1 cellular context compared by ENCODE assay signal in genomic region chr12:121110211-121110940, GRCh38.
TF ChIP-seq lines count a peak whose summit lies in the region.

No MANE protein-coding gene starts in this region.

TF ChIP-seq in HepG2, 621 proteins besides CTCF, POLR2A, EP300 and RAD21 (continued from another document and continues in another):
- TF ChIP-seq BCL3 (CRISPR knock-in tag; IDR thresholded peaks at IDR 0.05) (no peak), FOSL1 (CRISPR knock-in tag; IDR thresholded peaks at IDR 0.05; ENCODE audit: borderline replicate concordance) (no peak), TRIM24 (CRISPR knock-in tag; IDR thresholded peaks at IDR 0.05) (no peak), ZFP36L2 (CRISPR knock-in tag; IDR thresholded peaks at IDR 0.05) (no peak), RARA (CRISPR knock-in tag; IDR thresholded peaks at IDR 0.05) (no peak), STAG1 (CRISPR knock-in tag; IDR thresholded peaks at IDR 0.05) (peak; percentile 93), ZNF570 (CRISPR knock-in tag; IDR thresholded peaks at IDR 0.05; ENCODE audit: borderline replicate concordance) (no peak), ARID5B (CRISPR knock-in tag; IDR thresholded peaks at IDR 0.05) (peak; percentile 8; the same call in 1 of the 2 replicates), NKX3-1 (CRISPR knock-in tag; IDR thresholded peaks at IDR 0.05) (no peak), ARID3A (IDR thresholded peaks at IDR 0.05; ENCODE audit: low read depth, low read length) (peak; percentile 66; the same call in 1 of the 2 replicates), ZNF75D (CRISPR knock-in tag; IDR thresholded peaks at IDR 0.05; ENCODE audit: borderline replicate concordance) (no peak), ZGPAT (CRISPR knock-in tag; IDR thresholded peaks at IDR 0.05) (no peak), JARID2 (CRISPR knock-in tag; IDR thresholded peaks at IDR 0.05; ENCODE audit: insufficient replicate concordance) (no peak), ZNF329 (CRISPR knock-in tag; IDR thresholded peaks at IDR 0.05; ENCODE audit: low read depth) (no peak), ZBTB39 (CRISPR knock-in tag; IDR thresholded peaks at IDR 0.05) (no peak), LBX2 (CRISPR knock-in tag; IDR thresholded peaks at IDR 0.05; ENCODE audit: borderline replicate concordance) (no peak), DDIT3 (CRISPR knock-in tag; IDR thresholded peaks at IDR 0.05) (no peak), ZNF878 (CRISPR knock-in tag; IDR thresholded peaks at IDR 0.05) (no peak), SRSF4 (IDR thresholded peaks at IDR 0.05; ENCODE audit: low read depth, low read length, poor library complexity, severe bottlenecking) (no peak), RXRB (CRISPR knock-in tag; IDR thresholded peaks at IDR 0.05; ENCODE audit: borderline replicate concordance) (no peak), SNRNP70 (IDR thresholded peaks at IDR 0.05; ENCODE audit: low read depth, low read length) (no peak), TRAFD1 (CRISPR knock-in tag; IDR thresholded peaks at IDR 0.05; ENCODE audit: borderline replicate concordance) (no peak), ZKSCAN8 (CRISPR knock-in tag; IDR thresholded peaks at IDR 0.05; ENCODE audit: borderline replicate concordance) (0 out of 2 replicates have a peak, but pooled peaks have one; percentile 27), YY1 (IDR thresholded peaks at IDR 0.05; ENCODE audit: insufficient read depth, insufficient replicate concordance, low read depth, low read length) (no peak), ZNF317 (CRISPR knock-in tag; IDR thresholded peaks at IDR 0.05) (no peak), NFE2L1 (CRISPR knock-in tag; IDR thresholded peaks at IDR 0.05; ENCODE audit: borderline replicate concordance) (no peak), NAIF1 (CRISPR knock-in tag; IDR thresholded peaks at IDR 0.05; ENCODE audit: borderline replicate concordance) (no peak), SMYD3 (CRISPR knock-in tag; IDR thresholded peaks at IDR 0.05) (no peak), ELF3 (CRISPR knock-in tag; IDR thresholded peaks at IDR 0.05) (0 out of 2 replicates have a peak, but pooled peaks have one; percentile 28), PATZ1 (CRISPR knock-in tag; IDR thresholded peaks at IDR 0.05) (no peak), ZNF839 (CRISPR knock-in tag; IDR thresholded peaks at IDR 0.05; ENCODE audit: borderline replicate concordance) (no peak), SNAI1 (CRISPR knock-in tag; IDR thresholded peaks at IDR 0.05; ENCODE audit: borderline replicate concordance) (no peak), MZF1 (CRISPR knock-in tag; IDR thresholded peaks at IDR 0.05; ENCODE audit: borderline replicate concordance) (no peak), DNMT1 (CRISPR knock-in tag; IDR thresholded peaks at IDR 0.05) (no peak), IRF2 (CRISPR knock-in tag; IDR thresholded peaks at IDR 0.05) (0 out of 2 replicates have a peak, but pooled peaks have one; percentile 45), KDM5A (IDR thresholded peaks at IDR 0.05; ENCODE audit: borderline replicate concordance, low read length) (no peak), TCF7 (IDR thresholded peaks at IDR 0.05; ENCODE audit: low read depth) (no peak), ZNF616 (CRISPR knock-in tag; IDR thresholded peaks at IDR 0.05; ENCODE audit: low read depth) (no peak), TMF1 (CRISPR knock-in tag; IDR thresholded peaks at IDR 0.05; ENCODE audit: low read depth) (no peak), HOXA5 (CRISPR knock-in tag; IDR thresholded peaks at IDR 0.05) (no peak), ZNF580 (CRISPR knock-in tag; IDR thresholded peaks at IDR 0.05; ENCODE audit: borderline replicate concordance, low read depth) (0 out of 2 replicates have a peak, but pooled peaks have one; percentile 25), ZNF12 (CRISPR knock-in tag; IDR thresholded peaks at IDR 0.05) (no peak), THAP11 (CRISPR knock-in tag; IDR thresholded peaks at IDR 0.05) (0 out of 2 replicates have a peak, but pooled peaks have one; percentile 29), KMT2B (CRISPR knock-in tag; IDR thresholded peaks at IDR 0.05) (no peak), ZNF562 (CRISPR knock-in tag; IDR thresholded peaks at IDR 0.05; ENCODE audit: borderline replicate concordance) (no peak), HMGXB4 (CRISPR knock-in tag; IDR thresholded peaks at IDR 0.05; ENCODE audit: borderline replicate concordance in 1 of 2, low read depth in 1 of 2) (peak in 1 of 2 experiments; percentile 68; a peak in 1 of 4 replicates)
